ENCODE assay signal across 8 cellular contexts in genomic region chr2:18428516-18428915, GRCh38.
"Had no signal": no experiment of that assay in that cellular context is flagged by ENCODE, and none has a peak within 500 bp of the region (broad histone marks: within the 10 kb centered on the region; RNA-seq: fewer than 3 reads in every experiment).

No MANE protein-coding gene starts in this region.

- DNase-seq: GDM1, GF-D8 had no signal

- FAIRE-seq: G401.6, GM12878, GM12891, GM12892, GM18507, GM19239 had no signal

- H3K4me3 ChIP-seq: GM12878 had no signal

- ATAC-seq: GM12878 had no signal
